ENCODE assay signal across 26 cellular contexts in genomic region chr9:69940668-69941067, GRCh38.
"Had no signal": no experiment of that assay in that cellular context is flagged by ENCODE, and none has a peak within 500 bp of the region (broad histone marks: within the 10 kb centered on the region; RNA-seq: fewer than 3 reads in every experiment).

No MANE protein-coding gene starts in this region.

- H3K9me3 ChIP-seq: left lung, right lobe of liver, tibial nerve had no signal

- H3K27ac Mint-ChIP-seq: activated B cell treated with CpG ODN at 0.5 μM for 24 hours; activated CD4-positive, alpha-beta T cell treated with anti-CD3 and anti-CD28 coated beads for 36 hours; activated naive CD4-positive, alpha-beta T cell treated with anti-CD3 and anti-CD28 coated beads, Interleukin-2, amount 10 ng/mL, durations not matched to agents 7 days and 5 days; immature natural killer cell; naive B cell; stimulated activated effector memory CD8-positive, alpha-beta T cell treated with anti-CD3 and anti-CD28 coated beads, Interleukin-12 subunit alpha, Interleukin-12 subunit beta, amount 100 ng/mL, for 72 hours; stimulated activated naive CD8-positive, alpha-beta T cell treated with anti-CD3 and anti-CD28 coated beads, Interleukin-15, amount 100 ng/mL, for 72 hours had no signal

- ATAC-seq: activated CD4-positive, alpha-beta T cell treated with anti-CD3 and anti-CD28 coated beads for 36 hours; left lung; right lobe of liver; stimulated activated effector memory CD8-positive, alpha-beta T cell treated with anti-CD3 and anti-CD28 coated beads, Interleukin-12 subunit alpha, Interleukin-12 subunit beta, amount 100 ng/mL, for 72 hours; stimulated activated naive CD8-positive, alpha-beta T cell treated with anti-CD3 and anti-CD28 coated beads, Interleukin-15, amount 100 ng/mL, for 72 hours had no signal

- H3K36me3 Mint-ChIP-seq: activated naive CD4-positive, alpha-beta T cell treated with anti-CD3 and anti-CD28 coated beads, Interleukin-2, amount 10 ng/mL, durations not matched to agents 7 days and 5 days; immature natural killer cell; naive B cell; stimulated activated effector memory CD8-positive, alpha-beta T cell treated with anti-CD3 and anti-CD28 coated beads, Interleukin-12 subunit alpha, Interleukin-12 subunit beta, amount 100 ng/mL, for 72 hours had no signal

- H3K27me3 Mint-ChIP-seq: activated naive CD4-positive, alpha-beta T cell treated with anti-CD3 and anti-CD28 coated beads, Interleukin-2, amount 10 ng/mL, durations not matched to agents 7 days and 5 days had no signal

- H3K4me3 ChIP-seq: hepatocyte, left lung, lung, right lobe of liver, skin epidermis, tibial nerve had no signal

- H3K4me1 ChIP-seq: right lobe of liver had no signal

- H3K9me3 Mint-ChIP-seq: activated B cell treated with CpG ODN at 0.5 μM for 24 hours; activated naive CD4-positive, alpha-beta T cell treated with anti-CD3 and anti-CD28 coated beads, Interleukin-2, amount 10 ng/mL, durations not matched to agents 7 days and 5 days; stimulated activated effector memory CD8-positive, alpha-beta T cell treated with anti-CD3 and anti-CD28 coated beads, Interleukin-12 subunit alpha, Interleukin-12 subunit beta, amount 100 ng/mL, for 72 hours; stimulated activated naive CD8-positive, alpha-beta T cell treated with anti-CD3 and anti-CD28 coated beads, Interleukin-15, amount 100 ng/mL, for 72 hours had no signal

- DNase-seq: activated B cell treated with CpG ODN at 0.5 μM for 24 hours; activated CD4-positive, alpha-beta T cell treated with anti-CD3 and anti-CD28 coated beads for 36 hours; activated CD4-positive, alpha-beta T cell treated with anti-CD3 and anti-CD28 coated beads, Interleukin-2, amount 50 U/mL, for 4 hours; activated effector memory CD4-positive, alpha-beta T cell treated with anti-CD3 and anti-CD28 coated beads, Interleukin-2, amount 50 U/mL, for 16 hours; activated naive CD4-positive, alpha-beta T cell treated with anti-CD3 and anti-CD28 coated beads, Interleukin-2, amount 10 ng/mL, durations not matched to agents 7 days and 5 days; activated T-cell treated with anti-CD3 and anti-CD28 coated beads, Interleukin-2, amount 50 U/mL, for 48 hours; amygdala; cerebellar nuclear complex; cortex of kidney; effector CD4-positive, alpha-beta T cell; foreskin melanocyte; immature natural killer cell; kidney glomerular epithelial cell; left lung; naive B cell; occipital lobe; posterior cingulate gyrus; right lobe of liver; stimulated activated CD4-positive, alpha-beta T cell treated with anti-CD3 and anti-CD28 coated beads, Interleukin-2, amount 100 ng/mL, for 24 hours; stimulated activated naive CD8-positive, alpha-beta T cell treated with anti-CD3 and anti-CD28 coated beads, Interleukin-15, amount 100 ng/mL, for 72 hours had no signal

- H3K4me1 Mint-ChIP-seq: activated CD4-positive, alpha-beta T cell treated with anti-CD3 and anti-CD28 coated beads for 36 hours; activated naive CD4-positive, alpha-beta T cell treated with anti-CD3 and anti-CD28 coated beads, Interleukin-2, amount 10 ng/mL, durations not matched to agents 7 days and 5 days; immature natural killer cell; stimulated activated effector memory CD8-positive, alpha-beta T cell treated with anti-CD3 and anti-CD28 coated beads, Interleukin-12 subunit alpha, Interleukin-12 subunit beta, amount 100 ng/mL, for 72 hours; stimulated activated naive CD8-positive, alpha-beta T cell treated with anti-CD3 and anti-CD28 coated beads, Interleukin-15, amount 100 ng/mL, for 72 hours had no signal

- H3K27me3 ChIP-seq: hepatocyte, left lung, tibial nerve had no signal

- H3K27ac ChIP-seq: hepatocyte, left lung, right lobe of liver, skin epidermis, tibial nerve had no signal

- H3K36me3 ChIP-seq: left lung, right lobe of liver, tibial nerve had no signal

- H3K4me3 Mint-ChIP-seq: activated B cell treated with CpG ODN at 0.5 μM for 24 hours; activated CD4-positive, alpha-beta T cell treated with anti-CD3 and anti-CD28 coated beads for 36 hours; activated naive CD4-positive, alpha-beta T cell treated with anti-CD3 and anti-CD28 coated beads, Interleukin-2, amount 10 ng/mL, durations not matched to agents 7 days and 5 days; immature natural killer cell; naive B cell; neural crest cell; stimulated activated effector memory CD8-positive, alpha-beta T cell treated with anti-CD3 and anti-CD28 coated beads, Interleukin-12 subunit alpha, Interleukin-12 subunit beta, amount 100 ng/mL, for 72 hours; stimulated activated naive CD8-positive, alpha-beta T cell treated with anti-CD3 and anti-CD28 coated beads, Interleukin-15, amount 100 ng/mL, for 72 hours had no signal
